In genomic region chr12:115103884-115104883, GRCh38 we compare ENCODE assay signal across 13 cellular contexts.
DNase-seq lines count a peak whose midpoint lies in the region; ATAC-seq and TF ChIP-seq lines count a peak whose summit lies in the region.
"Had no signal": no experiment of that assay in that cellular context is flagged by ENCODE, and none has a peak within 500 bp of the region (broad histone marks: within the 10 kb centered on the region; RNA-seq: fewer than 3 reads in every experiment).

No MANE protein-coding gene starts in this region.

- H3K27ac Mint-ChIP-seq in nephron progenitor cell = peak overlapping the region; percentile 0
- H3K27ac Mint-ChIP-seq in naive thymus-derived CD8-positive, alpha-beta T cell = no peak overlapping the region
- H3K27ac Mint-ChIP-seq: activated CD4-positive, alpha-beta T cell treated with anti-CD3 and anti-CD28 coated beads for 36 hours had no signal

- H3K4me1 Mint-ChIP-seq in nephron progenitor cell = peaks cover 22% of the 10 kb centered on the region
- no peaks in the 10 kb centered on the region for H3K4me1 Mint-ChIP-seq in naive thymus-derived CD8-positive, alpha-beta T cell
- H3K4me1 Mint-ChIP-seq: activated CD4-positive, alpha-beta T cell treated with anti-CD3 and anti-CD28 coated beads for 36 hours had no signal

- no peak overlapping the region for H2AFZ ChIP-seq in SK-N-SH (ENCODE audit: low read depth)

- no peaks in the 10 kb centered on the region for H3K36me3 Mint-ChIP-seq in nephron progenitor cell (ENCODE audit: low read depth)
- H3K36me3 Mint-ChIP-seq in naive thymus-derived CD8-positive, alpha-beta T cell = peaks cover 0 to 10% (median 0%) of the 10 kb centered on the region in 3 donors

- H3F3A ChIP-seq in SK-N-SH (replicated peaks; ENCODE audit: insufficient read depth) = no peaks in the 10 kb centered on the region

- ATAC-seq in heart right ventricle (peak; percentile 51 to 88 (median 78)), GM21360 (IDR thresholded peaks at IDR 0.05; ENCODE audit: unreplicated experiment) (no peak)
- no peak for ATAC-seq in naive thymus-derived CD8-positive, alpha-beta T cell
- ATAC-seq: activated CD4-positive, alpha-beta T cell treated with anti-CD3 and anti-CD28 coated beads for 36 hours had no signal

- TF ChIP-seq EP300 in SK-N-SH (IDR thresholded peaks at IDR 0.05; ENCODE audit: borderline replicate concordance in 1 of 2, low read depth in 1 of 2, low read length in 1 of 2) = no peak

- peaks cover 11% of the 10 kb centered on the region for H3K9me3 Mint-ChIP-seq in nephron progenitor cell
- peaks cover 6 to 25% (median 9%) of the 10 kb centered on the region in 9 donors for H3K9me3 Mint-ChIP-seq in naive thymus-derived CD8-positive, alpha-beta T cell

- H3K9me2 ChIP-seq in SK-N-SH = no peaks in the 10 kb centered on the region

- CTCF ChIA-PET in SK-N-SH (lab: Yijun Ruan, JAX) = interaction anchor here (0.7 to 1.4 kb wide), 2 partner anchors 11 to 420 kb away, joined by 3 read pairs; partner anchors contain the start of gene TBX3

- POLR2A ChIA-PET in SK-N-SH (lab: Yijun Ruan, JAX) = no interaction called here
- POLR2A ChIA-PET in naive thymus-derived CD8-positive, alpha-beta T cell (lab: Charles Lee) = no interaction called here

- H3K4me2 ChIP-seq in SK-N-SH = no peak overlapping the region

- H3K9me3 ChIP-seq in SK-N-SH (no peaks in the 10 kb centered on the region), heart right ventricle (peaks cover 0 to 12% (median 0%) of the 10 kb centered on the region in 11 donors)
- H3K9me3 ChIP-seq: esophagus muscularis mucosa, thoracic aorta had no signal

- no peak for TF ChIP-seq RAD21 in SK-N-SH (IDR thresholded peaks at IDR 0.05; ENCODE audit: low read length)

- WGBS in SK-N-SH (ENCODE audit: low lambda C conversion rate) = 61% methylated on average over 10 of the region's 10 CpGs
- WGBS in heart right ventricle, 2 donors = 45% methylated on average over 10 of the region's 10 CpGs

- H3K4me3 ChIP-seq in SK-N-SH (ENCODE audit: low read depth in 2 of 2, low read length in 1 of 2) (no peak overlapping the region), heart right ventricle (no peak overlapping the region)
- H3K4me3 ChIP-seq: coronary artery, esophagus muscularis mucosa, thoracic aorta had no signal

- no peak overlapping the region for H3K9ac ChIP-seq in SK-N-SH

- no peaks in the 10 kb centered on the region for H4K20me1 ChIP-seq in SK-N-SH (ENCODE audit: insufficient read depth)

- intact Hi-C loops in heart right ventricle (cut with DNase I) = loop anchor here in 1 of 10 donors (5.0 to 10.0 kb wide), 2 partner anchors 92 to 111 kb away; no protein-coding TSS in a partner anchor

- H3K27ac ChIP-seq in SK-N-SH (ENCODE audit: low read depth in 2 of 2, low read length in 1 of 2) (no peak overlapping the region), heart right ventricle (peak overlapping the region in 7 of 10 donors; percentile 19 to 51 (median 43))
- H3K27ac ChIP-seq: coronary artery, esophagus muscularis mucosa, thoracic aorta had no signal

- no peaks in the 10 kb centered on the region for H3K36me3 ChIP-seq in SK-N-SH (replicated peaks in 1 of 2; ENCODE audit: control insufficient read depth in 1 of 2, insufficient read depth in 2 of 2, low read length in 1 of 2)
- no peaks in the 10 kb centered on the region for H3K36me3 ChIP-seq in heart right ventricle
- H3K36me3 ChIP-seq: esophagus muscularis mucosa, thoracic aorta had no signal

- H3K4me1 ChIP-seq in SK-N-SH (ENCODE audit: control insufficient read depth in 1 of 2, insufficient read depth in 2 of 2, low read depth in 1 of 2, low read length in 1 of 2) = no peaks in the 10 kb centered on the region; a peak in 1 of 4 replicates
- H3K4me1 ChIP-seq in heart right ventricle = peaks cover 0 to 23% (median 10%) of the 10 kb centered on the region in 9 donors

- DNase-seq in EH (ENCODE audit: low read depth) = peak; percentile 76
- DNase-seq in SK-N-SH = no peak
- peak; percentile 32 to 54 for DNase-seq in heart right ventricle
- DNase-seq in nephron progenitor cell = no peak
- no peak for DNase-seq in SK-N-DZ (ENCODE audit: low spot score)
- DNase-seq in T-helper 2 cell = no peak
- DNase-seq in naive thymus-derived CD8-positive, alpha-beta T cell = no peak
- DNase-seq: activated CD4-positive, alpha-beta T cell treated with anti-CD3 and anti-CD28 coated beads for 36 hours; NCI-H446 had no signal

- TF ChIP-seq CTCF in SK-N-SH (IDR thresholded peaks at IDR 0.05) = no peak
- TF ChIP-seq CTCF in heart right ventricle (IDR thresholded peaks at IDR 0.05) = no peak
- no peak for TF ChIP-seq CTCF in nephron progenitor cell (IDR thresholded peaks at IDR 0.05)

- peaks cover 6% of the 10 kb centered on the region for H3K27me3 Mint-ChIP-seq in nephron progenitor cell (ENCODE audit: low read depth, poor library complexity)
- peaks cover 0 to 9% (median 1%) of the 10 kb centered on the region in 5 donors for H3K27me3 Mint-ChIP-seq in naive thymus-derived CD8-positive, alpha-beta T cell
- H3K27me3 Mint-ChIP-seq: activated CD4-positive, alpha-beta T cell treated with anti-CD3 and anti-CD28 coated beads for 36 hours had no signal

- no peaks in the 10 kb centered on the region for H3K79me2 ChIP-seq in SK-N-SH (ENCODE audit: insufficient read depth)

- no peak overlapping the region for H3K4me3 Mint-ChIP-seq in nephron progenitor cell
- H3K4me3 Mint-ChIP-seq in naive thymus-derived CD8-positive, alpha-beta T cell = no peak overlapping the region
- H3K4me3 Mint-ChIP-seq: activated CD4-positive, alpha-beta T cell treated with anti-CD3 and anti-CD28 coated beads for 36 hours had no signal

- H3K27me3 ChIP-seq in SK-N-SH (ENCODE audit: insufficient read depth) (no peaks in the 10 kb centered on the region), heart right ventricle (no peaks in the 10 kb centered on the region)
- H3K27me3 ChIP-seq: esophagus muscularis mucosa had no signal

TF ChIP-seq in SK-N-SH, 30 proteins besides CTCF, POLR2A, EP300 and RAD21:
- TF ChIP-seq MEF2A (IDR thresholded peaks at IDR 0.05; ENCODE audit: borderline replicate concordance, low read depth) (no peak), RXRA (IDR thresholded peaks at IDR 0.05; ENCODE audit: borderline replicate concordance, low read depth) (0 out of 2 replicates have a peak, but pooled peaks have one; percentile 17), TCF12 (IDR thresholded peaks at IDR 0.05) (peak; percentile 52), NRF1 (IDR thresholded peaks at IDR 0.05; ENCODE audit: low read depth, low read length) (no peak), CHD2 (IDR thresholded peaks at IDR 0.05; ENCODE audit: low read length, partially characterized antibody) (no peak), NFIC (IDR thresholded peaks at IDR 0.05; ENCODE audit: borderline replicate concordance) (peak; percentile 35; the same call in 1 of the 2 replicates), PBX3 (IDR thresholded peaks at IDR 0.05) (0 out of 2 replicates have a peak, but pooled peaks have one; percentile 18)

Comparison
In these comparisons a context has a peak if more than half of its experiments do, and no peak if none do; other contexts are left out.
1. DNase-seq: peak in EH (single experiment) and heart right ventricle (2 of 2); none in SK-N-SH (single experiment), nephron progenitor cell (single experiment), SK-N-DZ (single experiment), T-helper 2 cell (0 of 5) and naive thymus-derived CD8-positive, alpha-beta T cell (0 of 10).
2. H3K27ac ChIP-seq: peak in heart right ventricle (7 of 10); none in SK-N-SH (0 of 2).
3. ATAC-seq: peak in heart right ventricle (8 of 8); none in GM21360 (single experiment) and naive thymus-derived CD8-positive, alpha-beta T cell (0 of 2).